Comparison of ENCODE assay signal across 9 cellular contexts in genomic region chr2:134261398-134262131, GRCh38. TPM values are rescaled to one million over a fixed set of nuclear protein-coding genes. Genes with fewer than 3 reads are reported as not detected.
DNase-seq lines count a peak whose midpoint lies in the region; ATAC-seq and TF ChIP-seq lines count a peak whose summit lies in the region.
"Had no signal": no experiment of that assay in that cellular context is flagged by ENCODE, and none has a peak within 500 bp of the region (broad histone marks: within the 10 kb centered on the region; RNA-seq: fewer than 3 reads in every experiment).

No MANE protein-coding gene starts in this region.

- peaks cover 26% of the 10 kb centered on the region for H3K4me1 Mint-ChIP-seq in osteocyte (ENCODE audit: unreplicated experiment)

- intact Hi-C loops in ascending aorta (cut with DNase I): no loop called here

- peak; percentile 8 for DNase-seq in NOMO-1 treated with DMSO at 0.1 percent for 48 hours (lab: John Stamatoyannopoulos, UW; ENCODE audit: unreplicated experiment)
- no peak for DNase-seq in NOMO-1 treated with dmso at 0.1 percent for 144 hours (lab: John Stamatoyannopoulos, UW; ENCODE audit: unreplicated experiment)
- DNase-seq in ascending aorta (ENCODE audit: low spot score in 2 of 2): no peak
- DNase-seq in osteocyte (ENCODE audit: extremely low spot score, unreplicated experiment): no peak
- no peak for DNase-seq in activated CD4-positive, CD25-positive, alpha-beta regulatory T cell (lab: John Stamatoyannopoulos, UW)
- DNase-seq in RWPE1 (ENCODE audit: low spot score): no peak
- DNase-seq in NCI-H748 (lab: John Stamatoyannopoulos, UW; ENCODE audit: unreplicated experiment): no peak

- no peak overlapping the region for H3K4me3 Mint-ChIP-seq in osteocyte (ENCODE audit: unreplicated experiment)

- peak overlapping the region; percentile 50 for H3K27ac Mint-ChIP-seq in osteocyte (ENCODE audit: unreplicated experiment)

- no peak overlapping the region for H3K4me3 ChIP-seq in ascending aorta

- no peaks in the 10 kb centered on the region for H3K9me3 Mint-ChIP-seq in osteocyte (ENCODE audit: unreplicated experiment)

- no peaks in the 10 kb centered on the region for H3K36me3 ChIP-seq in ascending aorta

- no peaks in the 10 kb centered on the region for H3K27me3 Mint-ChIP-seq in osteocyte (ENCODE audit: unreplicated experiment)

- ATAC-seq in HG03103 (IDR thresholded peaks at IDR 0.05; ENCODE audit: low read depth, unreplicated experiment): peak; percentile 44

- TF ChIP-seq CTCF in ascending aorta (IDR thresholded peaks at IDR 0.05) (no peak), osteocyte (IDR thresholded peaks at IDR 0.05) (no peak), RWPE1 (conservative IDR thresholded peaks at IDR 0.05; ENCODE audit: low read depth) (no peak)

- no peaks in the 10 kb centered on the region for H3K27me3 ChIP-seq in ascending aorta

- POLR2A ChIA-PET in RWPE1 (lab: Yijun Ruan, JAX; ENCODE audit: low non-redundant PET): no interaction called here

- H3K27ac ChIP-seq in ascending aorta: peak overlapping the region; percentile 19 to 34
- H3K27ac ChIP-seq in RWPE1: no peak overlapping the region
- H3K27ac ChIP-seq: VCaP had no signal

- CTCF ChIA-PET in RWPE1 (lab: Yijun Ruan, JAX): interaction anchor here (0.7 kb wide), 1 partner anchor 30 kb away, joined by 3 read pairs; no protein-coding TSS in a partner anchor

- no peaks in the 10 kb centered on the region for H3K9me3 ChIP-seq in ascending aorta

- H3K36me3 Mint-ChIP-seq in osteocyte (ENCODE audit: unreplicated experiment): no peaks in the 10 kb centered on the region

- H3K4me1 ChIP-seq in ascending aorta: peaks cover 10 to 31% of the 10 kb centered on the region in 2 donors

RNA-seq across cellular contexts. Expression of gene MGAT5, which starts 7.7 kb away (rescaled TPM):
- total RNA-seq in ascending aorta: 15.4 TPM
- 22.6 and 23.8 TPM in 2 replicates for total RNA-seq in osteocyte
